In the genomic region with DNA sequence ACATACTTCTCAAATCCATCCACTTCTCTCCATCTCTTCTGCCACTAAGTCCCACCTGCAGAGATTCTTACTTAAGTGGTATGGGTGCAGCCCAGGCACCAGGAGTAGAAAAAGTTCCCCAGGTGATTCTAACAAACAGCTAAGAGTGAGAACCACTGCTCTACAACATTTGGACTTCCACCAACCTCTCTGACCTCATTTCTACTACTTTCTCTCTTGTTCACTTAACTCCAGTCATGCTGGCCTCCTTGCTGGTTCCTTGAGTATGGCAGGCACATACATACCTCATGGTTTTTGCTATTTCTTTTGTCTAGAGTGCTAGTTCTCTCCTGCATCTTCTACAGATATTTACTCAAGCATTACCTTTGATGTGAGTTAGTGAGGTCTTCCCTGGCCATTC, we compare ENCODE assay signal across 20 cellular contexts.
"Had no signal": no experiment of that assay in that cellular context is flagged by ENCODE, and none has a peak within 500 bp of the region (broad histone marks: within the 10 kb centered on the region; RNA-seq: fewer than 3 reads in every experiment).

No MANE protein-coding gene starts in this region.

- H3K9me3 Mint-ChIP-seq: activated CD4-positive, alpha-beta memory T cell treated with anti-CD3 and anti-CD28 coated beads, Interleukin-2, amount 10 ng/mL, durations not matched to agents 7 days and 5 days; activated T-cell treated with anti-CD3 and anti-CD28 coated beads, Interleukin-2, amount 50 U/mL, for 4 hours; neural progenitor cell; T-helper 1 cell treated with Interleukin-12 subunit alpha and Interleukin-12 subunit beta and Interleukin-4 antibody, amounts not matched to agents 30 μg/mL and 1 μg/mL, for 36 hours had no signal

- H3K4me3 Mint-ChIP-seq: activated CD4-positive, alpha-beta memory T cell treated with anti-CD3 and anti-CD28 coated beads, Interleukin-2, amount 10 ng/mL, durations not matched to agents 7 days and 5 days; activated T-cell treated with anti-CD3 and anti-CD28 coated beads, Interleukin-2, amount 50 U/mL, for 4 hours; neural progenitor cell; T-helper 1 cell treated with Interleukin-12 subunit alpha and Interleukin-12 subunit beta and Interleukin-4 antibody, amounts not matched to agents 30 μg/mL and 1 μg/mL, for 36 hours had no signal

- H3K36me3 ChIP-seq: adrenal gland, neural progenitor cell, sigmoid colon had no signal

- DNase-seq: activated CD4-positive, alpha-beta memory T cell treated with anti-CD3 and anti-CD28 coated beads, Interleukin-2, amount 10 ng/mL, durations not matched to agents 7 days and 5 days; activated gamma-delta T cell treated with Interleukin-2 at 50 U/mL for 16 hours; activated T-cell treated with anti-CD3 and anti-CD28 coated beads, Interleukin-2, amount 50 U/mL, for 4 hours; adrenal gland; effector CD4-positive, alpha-beta T cell; esophagus squamous epithelium; glutamatergic neuron; hypothalamus; mesendoderm; sigmoid colon; spleen; stomach; testis; upper lobe of left lung; WERI-Rb-1 had no signal

- ATAC-seq: activated T-cell treated with anti-CD3 and anti-CD28 coated beads, Interleukin-2, amount 50 U/mL, for 4 hours had no signal

- H3K27ac Mint-ChIP-seq: activated CD4-positive, alpha-beta memory T cell treated with anti-CD3 and anti-CD28 coated beads, Interleukin-2, amount 10 ng/mL, durations not matched to agents 7 days and 5 days; neural progenitor cell; T-helper 1 cell treated with Interleukin-12 subunit alpha and Interleukin-12 subunit beta and Interleukin-4 antibody, amounts not matched to agents 30 μg/mL and 1 μg/mL, for 36 hours had no signal

- H3K4me1 Mint-ChIP-seq: neural progenitor cell had no signal

- FAIRE-seq: colon, endothelial cell of umbilical vein had no signal

- H3K27me3 Mint-ChIP-seq: activated CD4-positive, alpha-beta memory T cell treated with anti-CD3 and anti-CD28 coated beads, Interleukin-2, amount 10 ng/mL, durations not matched to agents 7 days and 5 days had no signal

- H3K9me3 ChIP-seq: adrenal gland, esophagus squamous epithelium, sigmoid colon, spleen, stomach, testis, upper lobe of left lung had no signal

- H3K27me3 ChIP-seq: adrenal gland, esophagus squamous epithelium, neural progenitor cell, sigmoid colon, spleen, stomach, testis, upper lobe of left lung had no signal

- H3K4me3 ChIP-seq: adrenal gland, esophagus squamous epithelium, neural progenitor cell, sigmoid colon, spleen, stomach, testis, upper lobe of left lung had no signal

- H3K27ac ChIP-seq: adrenal gland, esophagus squamous epithelium, neural progenitor cell, parathyroid adenoma, spleen, stomach, testis, WERI-Rb-1 had no signal

- H3K4me1 ChIP-seq: neural progenitor cell had no signal
